8 cellular contexts compared by ENCODE assay signal in genomic region chr4:24488399-24489164, GRCh38.
DNase-seq lines count a peak whose midpoint lies in the region; ATAC-seq and TF ChIP-seq lines count a peak whose summit lies in the region.

No MANE protein-coding gene starts in this region.

- peak; percentile 78 for ATAC-seq in GM18519 (IDR thresholded peaks at IDR 0.05; ENCODE audit: low FRiP score, unreplicated experiment)
- peak; percentile 83 for ATAC-seq in HG03103 (IDR thresholded peaks at IDR 0.05; ENCODE audit: low read depth, unreplicated experiment)
- peak; percentile 92 for ATAC-seq in upper lobe of right lung

- TF ChIP-seq CTCF in fibroblast of mammary gland (conservative IDR thresholded peaks at IDR 0.05; ENCODE audit: control insufficient read depth, insufficient read depth, low read depth, low read length) = peak; percentile 94
- peak; percentile 85 for TF ChIP-seq CTCF in upper lobe of right lung (IDR thresholded peaks at IDR 0.05)

- no peak overlapping the region for H4K8ac ChIP-seq in neuronal stem cell (ENCODE audit: low read depth, low read length)

- H3K14ac ChIP-seq in neuronal stem cell (ENCODE audit: low read length) = no peak overlapping the region

- no peak overlapping the region for H3K4ac ChIP-seq in neuronal stem cell (ENCODE audit: low read length)

- no peaks in the 10 kb centered on the region for H3K79me1 ChIP-seq in neuronal stem cell (ENCODE audit: low read depth, low read length)

- no peak overlapping the region for H2AK5ac ChIP-seq in neuronal stem cell (ENCODE audit: low read depth, low read length)

- H3K4me2 ChIP-seq in neuronal stem cell (ENCODE audit: insufficient read depth, low read length, poor library complexity, severe bottlenecking) = no peak overlapping the region

- WGBS in neuronal stem cell (ENCODE audit: extremely low coverage in 2 of 2, insufficient read length in 2 of 2, insufficient replicate concordance in 1 of 2), 2 donors = no CpG with 5 or more reads among the region's 15 CpGs

- H2AFZ ChIP-seq in neuronal stem cell (ENCODE audit: low read length) = no peak overlapping the region

- H3K27me3 ChIP-seq in neuronal stem cell (ENCODE audit: control insufficient read depth in 3 of 3, insufficient read depth in 3 of 3, low read depth in 1 of 3, low read length in 3 of 3) = peaks cover 0 to 10% (median 0%) of the 10 kb centered on the region in 3 experiments
- no peaks in the 10 kb centered on the region for H3K27me3 ChIP-seq in upper lobe of right lung

- intact Hi-C loops in upper lobe of right lung (cut with DNase I) = no loop called here

- H3K18ac ChIP-seq in neuronal stem cell (ENCODE audit: low read length) = no peak overlapping the region

- H3K27ac ChIP-seq in neuronal stem cell (replicated peaks; ENCODE audit: low read length) = no peak overlapping the region
- no peak overlapping the region for H3K27ac ChIP-seq in upper lobe of right lung

- H3K23ac ChIP-seq in neuronal stem cell (ENCODE audit: low read depth, low read length, poor library complexity) = no peak overlapping the region

- H2BK5ac ChIP-seq in neuronal stem cell (ENCODE audit: low read length) = no peak overlapping the region

- no peak overlapping the region for H2BK120ac ChIP-seq in neuronal stem cell (ENCODE audit: low read depth, low read length)

- peak; percentile 86 for DNase-seq in AG20443 (ENCODE audit: low spot score)
- DNase-seq in NCI-H748 (lab: John Stamatoyannopoulos, UW; ENCODE audit: unreplicated experiment) = peak; percentile 46
- DNase-seq in activated CD8-positive, alpha-beta memory T cell treated with anti-CD3 and anti-CD28 coated beads, Interleukin-2, amount 50 U/mL, for 4 hours = peak; percentile 54
- peak; percentile 69 for DNase-seq in fibroblast of mammary gland (ENCODE audit: low read depth)
- DNase-seq in neuronal stem cell (ENCODE audit: low spot score) = peak; percentile 64
- DNase-seq in upper lobe of right lung = peak; percentile 86

- no peaks in the 10 kb centered on the region for H3K4me1 ChIP-seq in neuronal stem cell (ENCODE audit: control insufficient read depth in 2 of 2, insufficient read depth in 1 of 2, low read depth in 1 of 2, low read length in 2 of 2)
- H3K4me1 ChIP-seq in upper lobe of right lung = no peaks in the 10 kb centered on the region

- H3K9ac ChIP-seq in neuronal stem cell (ENCODE audit: low read depth, low read length, poor library complexity) = no peak overlapping the region

- H3K9me3 ChIP-seq in neuronal stem cell (replicated peaks in 1 of 2; ENCODE audit: control insufficient read depth in 2 of 2, insufficient read depth in 1 of 2, low read depth in 1 of 2, low read length in 2 of 2) = no peaks in the 10 kb centered on the region
- no peaks in the 10 kb centered on the region for H3K9me3 ChIP-seq in upper lobe of right lung

- H3K4me3 ChIP-seq in fibroblast of mammary gland (ENCODE audit: control insufficient read depth, low read depth, low read length) (no peak overlapping the region), neuronal stem cell (ENCODE audit: low read length in 2 of 2) (no peak overlapping the region), upper lobe of right lung (no peak overlapping the region)

- H2BK12ac ChIP-seq in neuronal stem cell (ENCODE audit: low read length) = no peak overlapping the region

- H2BK15ac ChIP-seq in neuronal stem cell (ENCODE audit: low read length) = no peak overlapping the region

- H4K91ac ChIP-seq in neuronal stem cell (ENCODE audit: low read depth, low read length, poor library complexity) = no peak overlapping the region

- H3K36me3 ChIP-seq in neuronal stem cell (replicated peaks in 1 of 2; ENCODE audit: control insufficient read depth in 2 of 2, insufficient read depth in 2 of 2, low read length in 2 of 2) (no peaks in the 10 kb centered on the region), upper lobe of right lung (no peaks in the 10 kb centered on the region)
